ENCODE assay signal across 1 cellular context in genomic region chr5:37723147-37723961, GRCh38.
TF ChIP-seq lines count a peak whose summit lies in the region.

No MANE protein-coding gene starts in this region.

TF ChIP-seq in K562, 482 proteins besides CTCF, POLR2A, EP300 and RAD21 (continued from another document):
- no peak for TF ChIP-seq ZBTB49 (CRISPR knock-in tag; IDR thresholded peaks at IDR 0.05; ENCODE audit: borderline replicate concordance)
- TF ChIP-seq TRIM25 (IDR thresholded peaks at IDR 0.05; ENCODE audit: borderline replicate concordance) = no peak
- TF ChIP-seq NR4A1 (CRISPR knock-in tag; IDR thresholded peaks at IDR 0.05) = no peak
- no peak for TF ChIP-seq NR4A1 (tag; IDR thresholded peaks at IDR 0.05)
- no peak for TF ChIP-seq ZBTB17 (CRISPR knock-in tag; IDR thresholded peaks at IDR 0.05)
- TF ChIP-seq CTCFL (IDR thresholded peaks at IDR 0.05; ENCODE audit: borderline replicate concordance, insufficient read depth, low read depth, low read length, poor library complexity, severe bottlenecking) = peak; percentile 75
- no peak for TF ChIP-seq SP2 (IDR thresholded peaks at IDR 0.05; ENCODE audit: extremely low read depth, low read depth, low read length, poor library complexity, severe bottlenecking)
- TF ChIP-seq PREB (CRISPR knock-in tag; IDR thresholded peaks at IDR 0.05) = no peak
- no peak for TF ChIP-seq NFYB (IDR thresholded peaks at IDR 0.05; ENCODE audit: extremely low read depth, insufficient read length)
- peak; percentile 66 for TF ChIP-seq FOSL1 (tag; conservative IDR thresholded peaks at IDR 0.05)
- no peak for TF ChIP-seq THRAP3 (IDR thresholded peaks at IDR 0.05; ENCODE audit: borderline replicate concordance)
- no peak for TF ChIP-seq KLF1 (tag; IDR thresholded peaks at IDR 0.05)
- TF ChIP-seq ARID3B (CRISPR knock-in tag; IDR thresholded peaks at IDR 0.05; ENCODE audit: borderline replicate concordance) = no peak
- TF ChIP-seq DDX20 (tag; IDR thresholded peaks at IDR 0.05; ENCODE audit: low read depth) = no peak
- TF ChIP-seq SMC3 (conservative IDR thresholded peaks at IDR 0.05; ENCODE audit: insufficient read depth, low read depth, low read length) = 0 out of 2 replicates have a peak, but pooled peaks have one; percentile 14
- TF ChIP-seq XRCC4 (IDR thresholded peaks at IDR 0.05; ENCODE audit: extremely low read depth, insufficient read depth, insufficient read length) = no peak
- TF ChIP-seq SAFB2 (IDR thresholded peaks at IDR 0.05; ENCODE audit: borderline replicate concordance, low read depth, low read length, severe bottlenecking) = no peak
- no peak for TF ChIP-seq IRF2 (CRISPR knock-in tag; IDR thresholded peaks at IDR 0.05)
- TF ChIP-seq MBD1 (CRISPR knock-in tag; IDR thresholded peaks at IDR 0.05) = no peak
- TF ChIP-seq GABPB1 (CRISPR knock-in tag; IDR thresholded peaks at IDR 0.05) = no peak
TF ChIP-seq in K562: peak in this region for 4.
